Comparison of ENCODE assay signal across 11 cellular contexts in the genomic region with DNA sequence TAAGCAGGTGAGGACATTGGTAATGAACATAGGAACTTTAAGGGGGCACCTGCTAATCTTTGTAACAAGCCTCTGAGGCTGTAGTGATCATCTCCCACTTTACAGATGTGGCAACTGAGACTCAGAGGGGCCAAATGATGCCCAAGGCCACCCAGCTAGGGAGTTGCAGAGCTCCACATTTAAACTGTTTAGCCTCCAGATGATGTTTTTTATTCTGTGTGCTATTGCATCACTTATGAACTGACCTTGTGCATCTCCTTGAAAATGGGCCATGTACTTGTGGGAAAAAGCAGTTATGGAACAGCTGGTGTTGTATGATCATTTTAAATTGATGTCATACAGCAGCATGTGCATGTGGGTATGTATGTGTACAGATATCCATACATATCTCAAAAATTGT. TPM values are rescaled to one million over a fixed set of nuclear protein-coding genes. Genes with fewer than 3 reads are reported as not detected.
A peak's percentile ranks its signal among the peaks of the same experiment; 100 is the strongest.
DNase-seq lines count a peak whose midpoint lies in the region; ATAC-seq and TF ChIP-seq lines count a peak whose summit lies in the region.
"Had no signal": no experiment of that assay in that cellular context is flagged by ENCODE, and none has a peak within 500 bp of the region (broad histone marks: within the 10 kb centered on the region; RNA-seq: fewer than 3 reads in every experiment).

No MANE protein-coding gene starts in this region.

- no peak overlapping the region for H3K4me3 ChIP-seq in NB4 (ENCODE audit: low read depth, low read length)
- H3K4me3 ChIP-seq in esophagus squamous epithelium: no peak overlapping the region
- H3K4me3 ChIP-seq in lower leg skin (ENCODE audit: low read depth, poor library complexity, severe bottlenecking): no peak overlapping the region
- H3K4me3 ChIP-seq: GM23248 had no signal

- CTCF ChIA-PET in activated naive CD4-positive, alpha-beta T cell treated with anti-CD3 and anti-CD28 coated beads, Interleukin-2, amount 10 ng/mL, durations not matched to agents 7 days and 5 days (lab: Charles Lee): no interaction called here

- no peak overlapping the region for H3K4me3 Mint-ChIP-seq in activated naive CD4-positive, alpha-beta T cell treated with anti-CD3 and anti-CD28 coated beads, Interleukin-2, amount 10 ng/mL, durations not matched to agents 7 days and 5 days
- H3K4me3 Mint-ChIP-seq in stimulated activated naive CD8-positive, alpha-beta T cell treated with anti-CD3 and anti-CD28 coated beads, Interleukin-15, amount 100 ng/mL, for 72 hours: peak overlapping the region; percentile 42 to 64

- no peaks in the 10 kb centered on the region for H3K9me3 Mint-ChIP-seq in activated naive CD4-positive, alpha-beta T cell treated with anti-CD3 and anti-CD28 coated beads, Interleukin-2, amount 10 ng/mL, durations not matched to agents 7 days and 5 days
- H3K9me3 Mint-ChIP-seq in activated naive CD4-positive, alpha-beta T cell treated with anti-CD3 and anti-CD28 coated beads, Interleukin-2, amount 50 U/mL, for 72 hours: no peaks in the 10 kb centered on the region
- H3K9me3 Mint-ChIP-seq in stimulated activated naive CD8-positive, alpha-beta T cell treated with anti-CD3 and anti-CD28 coated beads, Interleukin-15, amount 100 ng/mL, for 72 hours: no peaks in the 10 kb centered on the region

- TF ChIP-seq POLR2A in NB4 (IDR thresholded peaks at IDR 0.05; ENCODE audit: extremely low read depth, insufficient read length) (no peak), esophagus squamous epithelium (IDR thresholded peaks at IDR 0.05) (no peak), lower leg skin (IDR thresholded peaks at IDR 0.05) (no peak)

- H3K4me1 Mint-ChIP-seq in activated naive CD4-positive, alpha-beta T cell treated with anti-CD3 and anti-CD28 coated beads, Interleukin-2, amount 10 ng/mL, durations not matched to agents 7 days and 5 days: peaks cover 60% of the 10 kb centered on the region
- H3K4me1 Mint-ChIP-seq in stimulated activated naive CD8-positive, alpha-beta T cell treated with anti-CD3 and anti-CD28 coated beads, Interleukin-15, amount 100 ng/mL, for 72 hours: peaks cover 50% of the 10 kb centered on the region

- H3K27me3 Mint-ChIP-seq in activated naive CD4-positive, alpha-beta T cell treated with anti-CD3 and anti-CD28 coated beads, Interleukin-2, amount 10 ng/mL, durations not matched to agents 7 days and 5 days: no peaks in the 10 kb centered on the region
- no peaks in the 10 kb centered on the region for H3K27me3 Mint-ChIP-seq in stimulated activated naive CD8-positive, alpha-beta T cell treated with anti-CD3 and anti-CD28 coated beads, Interleukin-15, amount 100 ng/mL, for 72 hours

- peak overlapping the region; percentile 89 for H3K27ac Mint-ChIP-seq in activated naive CD4-positive, alpha-beta T cell treated with anti-CD3 and anti-CD28 coated beads, Interleukin-2, amount 10 ng/mL, durations not matched to agents 7 days and 5 days
- no peak overlapping the region for H3K27ac Mint-ChIP-seq in activated naive CD4-positive, alpha-beta T cell treated with anti-CD3 and anti-CD28 coated beads, Interleukin-2, amount 50 U/mL, for 72 hours
- H3K27ac Mint-ChIP-seq in stimulated activated naive CD8-positive, alpha-beta T cell treated with anti-CD3 and anti-CD28 coated beads, Interleukin-15, amount 100 ng/mL, for 72 hours: peak overlapping the region in 1 of 2 donors; percentile 95

- H3K9me3 ChIP-seq in esophagus squamous epithelium: no peaks in the 10 kb centered on the region

- peaks cover 0 to 76% (median 0%) of the 10 kb centered on the region in 3 donors for H3K36me3 ChIP-seq in esophagus squamous epithelium

- TF ChIP-seq CTCF in NB4 (IDR thresholded peaks at IDR 0.05; ENCODE audit: low read depth, low read length): no peak
- TF ChIP-seq CTCF in esophagus squamous epithelium (IDR thresholded peaks at IDR 0.05): no peak
- no peak for TF ChIP-seq CTCF in lower leg skin (IDR thresholded peaks at IDR 0.05)

- ATAC-seq in activated naive CD4-positive, alpha-beta T cell treated with anti-CD3 and anti-CD28 coated beads, Interleukin-2, amount 50 U/mL, for 72 hours: no peak
- ATAC-seq in stimulated activated naive CD8-positive, alpha-beta T cell treated with anti-CD3 and anti-CD28 coated beads, Interleukin-15, amount 100 ng/mL, for 72 hours: no peak
- ATAC-seq in GM18517 (IDR thresholded peaks at IDR 0.05; ENCODE audit: unreplicated experiment) (no peak), GM19328 (IDR thresholded peaks at IDR 0.05; ENCODE audit: unreplicated experiment) (no peak)
- ATAC-seq: SK-N-SH treated with all-trans-retinoic acid at 6 μM for 48 hours had no signal

- peaks cover 9 to 68% (median 10%) of the 10 kb centered on the region in 3 donors for H3K4me1 ChIP-seq in esophagus squamous epithelium

- H3K36me3 Mint-ChIP-seq in activated naive CD4-positive, alpha-beta T cell treated with anti-CD3 and anti-CD28 coated beads, Interleukin-2, amount 10 ng/mL, durations not matched to agents 7 days and 5 days: peaks cover 32% of the 10 kb centered on the region
- H3K36me3 Mint-ChIP-seq in activated naive CD4-positive, alpha-beta T cell treated with anti-CD3 and anti-CD28 coated beads, Interleukin-2, amount 50 U/mL, for 72 hours: peaks cover 22 to 46% of the 10 kb centered on the region in 2 donors

- H3K27ac ChIP-seq in esophagus squamous epithelium: peak overlapping the region in 3 of 4 donors; percentile 24 to 57 (median 36)
- H3K27ac ChIP-seq: GM23248 had no signal

- no peaks in the 10 kb centered on the region for H3K27me3 ChIP-seq in esophagus squamous epithelium

- DNase-seq in activated naive CD4-positive, alpha-beta T cell treated with anti-CD3 and anti-CD28 coated beads, Interleukin-2, amount 10 ng/mL, durations not matched to agents 7 days and 5 days: no peak
- DNase-seq in activated naive CD4-positive, alpha-beta T cell treated with anti-CD3 and anti-CD28 coated beads, Interleukin-2, amount 50 U/mL, for 72 hours (ENCODE audit: low spot score in 2 of 2): no peak
- DNase-seq in NB4 (ENCODE audit: low read depth) (peak; percentile 44), esophagus squamous epithelium (lab: John Stamatoyannopoulos, UW) (no peak), lower leg skin (ENCODE audit: low spot score in 2 of 2) (no peak)
- DNase-seq in stimulated activated naive CD8-positive, alpha-beta T cell treated with anti-CD3 and anti-CD28 coated beads, Interleukin-15, amount 100 ng/mL, for 72 hours: no peak
- DNase-seq: activated effector memory CD4-positive, alpha-beta T cell treated with Interleukin-2 at 50 U/mL for 16 hours; GM23248 had no signal

- intact Hi-C loops in esophagus squamous epithelium (cut with DNase I): no loop called here
- intact Hi-C loops in lower leg skin (cut with DNase I; ENCODE audit: low total_unique reads): no loop called here

RNA-seq across cellular contexts. Expression of gene TPCN1, which starts 41.4 kb away (rescaled TPM):
- total RNA-seq in activated naive CD4-positive, alpha-beta T cell treated with anti-CD3 and anti-CD28 coated beads, Interleukin-2, amount 50 U/mL, for 72 hours: 100 to 1,000 TPM in 1 of 2 donors, 10 to 100 TPM in 1; 54.7 to 111 TPM
- total RNA-seq in esophagus squamous epithelium (10 to 100 TPM; 15.5 to 48.8 (median 34.5) TPM), lower leg skin (10 to 100 TPM; 16.5 to 38.4 (median 28.8) TPM)
